ENCODE assay signal across 8 cellular contexts in genomic region chr6:10404107-10404798, GRCh38. TPM values are rescaled to one million over a fixed set of nuclear protein-coding genes. Genes with fewer than 3 reads are reported as not detected.
DNase-seq lines count a peak whose midpoint lies in the region; ATAC-seq and TF ChIP-seq lines count a peak whose summit lies in the region.

No MANE protein-coding gene starts in this region.

- ATAC-seq in GM19438 (IDR thresholded peaks at IDR 0.05; ENCODE audit: low read depth, unreplicated experiment) (peak; percentile 94), HG03565 (IDR thresholded peaks at IDR 0.05; ENCODE audit: unreplicated experiment) (peak; percentile 90)
- ATAC-seq in activated CD8-positive, alpha-beta T cell treated with anti-CD3 and anti-CD28 coated beads for 36 hours, result peak; percentile 94

- POLR2A ChIA-PET in activated CD8-positive, alpha-beta T cell treated with anti-CD3 and anti-CD28 coated beads for 36 hours (lab: Charles Lee), result no interaction called here

- no peaks in the 10 kb centered on the region for H3K9me3 ChIP-seq in mesodermal cell (ENCODE audit: control insufficient read depth, low read length)

- CTCF ChIA-PET in activated CD8-positive, alpha-beta T cell treated with anti-CD3 and anti-CD28 coated beads for 36 hours (lab: Charles Lee), result interaction anchor here (0.7 to 1.4 kb wide), 2 partner anchors 83 to 149 kb away, joined by 3 read pairs; no protein-coding TSS in a partner anchor

- peaks cover 7% of the 10 kb centered on the region for H3K9me3 Mint-ChIP-seq in activated CD8-positive, alpha-beta T cell treated with anti-CD3 and anti-CD28 coated beads for 36 hours

- peak overlapping the region; percentile 78 for H3K27ac ChIP-seq in mesodermal cell (ENCODE audit: low read depth, low read length, severe bottlenecking)

- peak overlapping the region; percentile 72 for H3K4me3 Mint-ChIP-seq in activated CD8-positive, alpha-beta T cell treated with anti-CD3 and anti-CD28 coated beads for 36 hours

- DNase-seq in CMK (ENCODE audit: low read depth) (peak; percentile 94), NCI-H774 (lab: John Stamatoyannopoulos, UW) (peak; percentile 95)
- DNase-seq in activated CD8-positive, alpha-beta T cell treated with anti-CD3 and anti-CD28 coated beads for 36 hours, result peak; percentile 92
- peak; percentile 67 for DNase-seq in effector CD8-positive, alpha-beta T cell (lab: John Stamatoyannopoulos, UW)
- peak; percentile 46 for DNase-seq in stimulated activated CD8-positive, alpha-beta memory T cell treated with anti-CD3 and anti-CD28 coated beads, Interleukin-15, amount 100 ng/mL, for 1 hour (ENCODE audit: low read depth)

- H3K36me3 ChIP-seq in mesodermal cell (ENCODE audit: control insufficient read depth, insufficient read depth, low read length), result peaks cover under 1% of the 10 kb centered on the region

- peaks cover 58% of the 10 kb centered on the region for H3K27me3 Mint-ChIP-seq in activated CD8-positive, alpha-beta T cell treated with anti-CD3 and anti-CD28 coated beads for 36 hours

- peaks cover 5% of the 10 kb centered on the region for H3K4me1 Mint-ChIP-seq in activated CD8-positive, alpha-beta T cell treated with anti-CD3 and anti-CD28 coated beads for 36 hours (ENCODE audit: low read depth)

- H3K27ac Mint-ChIP-seq in activated CD8-positive, alpha-beta T cell treated with anti-CD3 and anti-CD28 coated beads for 36 hours, result peak overlapping the region; percentile 80

- 0% methylated on average over 71 to 76 of the region's 87 CpGs for WGBS in mesodermal cell (ENCODE audit: insufficient coverage in 2 of 2), 2 experiments

- TF ChIP-seq CTCF in activated CD8-positive, alpha-beta T cell treated with anti-CD3 and anti-CD28 coated beads for 36 hours (IDR thresholded peaks at IDR 0.05), result no peak

- intact Hi-C loops in activated CD8-positive, alpha-beta T cell treated with anti-CD3 and anti-CD28 coated beads for 36 hours (cut with micrococcal nuclease), result no loop called here

- peak overlapping the region; percentile 55 for H3K4me3 ChIP-seq in mesodermal cell (ENCODE audit: extremely low read depth, insufficient read depth, low read length, poor library complexity, severe bottlenecking)

- H3K4me1 ChIP-seq in mesodermal cell (ENCODE audit: control insufficient read depth, insufficient read depth, low read length, poor library complexity, severe bottlenecking), result peaks cover 41% of the 10 kb centered on the region

- H3K36me3 Mint-ChIP-seq in activated CD8-positive, alpha-beta T cell treated with anti-CD3 and anti-CD28 coated beads for 36 hours (ENCODE audit: low read depth), result peaks cover 2% of the 10 kb centered on the region

RNA-seq across cellular contexts. Expression of gene TFAP2A, which starts 10.6 kb away (rescaled TPM):
- not detected for total RNA-seq in activated CD8-positive, alpha-beta T cell treated with anti-CD3 and anti-CD28 coated beads for 36 hours
- 22.4 TPM for polyA plus RNA-seq in mesodermal cell (2013, experiment 1 of 2)
- 17.4 TPM for polyA plus RNA-seq in mesodermal cell (2013, experiment 2 of 2)

Comparison
In these comparisons a context has a peak if more than half of its experiments do, and no peak if none do; other contexts are left out.
1. Peak in every context shown above with its lines: DNase-seq, ATAC-seq, H3K4me3 ChIP-seq and H3K27ac ChIP-seq.